ENCODE assay signal across 17 cellular contexts in genomic region chr1:48560577-48560976, GRCh38.
"Had no signal": no experiment of that assay in that cellular context is flagged by ENCODE, and none has a peak within 500 bp of the region (broad histone marks: within the 10 kb centered on the region; RNA-seq: fewer than 3 reads in every experiment).

No MANE protein-coding gene starts in this region.

- H3K4me3 ChIP-seq: esophagus muscularis mucosa, gastrocnemius medialis, mucosa of descending colon, psoas muscle, right lobe of liver, tibial artery, upper lobe of right lung, vagina had no signal

- ATAC-seq: effector memory CD8-positive, alpha-beta T cell; gastrocnemius medialis; left lobe of liver; mucosa of descending colon; naive thymus-derived CD8-positive, alpha-beta T cell; psoas muscle; right lobe of liver; stimulated activated memory B cell treated with anti-CD40 and anti-IgM and Interleukin-4, amounts not matched to agents 10 μg/mL and 1 μg/mL and 100 μg/mL, for 72 hours; upper lobe of right lung had no signal

- H3K36me3 ChIP-seq: esophagus muscularis mucosa, gastrocnemius medialis, neutrophil, right lobe of liver, tibial artery, upper lobe of right lung, vagina had no signal

- H3K4me1 ChIP-seq: esophagus muscularis mucosa, right lobe of liver, tibial artery, upper lobe of right lung, vagina had no signal

- H3K9me3 ChIP-seq: esophagus muscularis mucosa, gastrocnemius medialis, mucosa of descending colon, neutrophil, psoas muscle, right lobe of liver, tibial artery, upper lobe of right lung, vagina had no signal

- H3K27ac ChIP-seq: epithelial cell of prostate, esophagus muscularis mucosa, gastrocnemius medialis, neutrophil, psoas muscle, right lobe of liver, tibial artery, upper lobe of right lung, vagina had no signal

- DNase-seq: effector memory CD8-positive, alpha-beta T cell; gastrocnemius medialis; islet precursor cell; mucosa of descending colon; naive thymus-derived CD8-positive, alpha-beta T cell; psoas muscle; retina; right lobe of liver; stimulated activated CD4-positive, alpha-beta T cell treated with anti-CD3 and anti-CD28 coated beads, Interleukin-4, amount 100 ng/mL, for 24 hours; tibial artery; upper lobe of right lung had no signal

- H3K27me3 ChIP-seq: esophagus muscularis mucosa, gastrocnemius medialis, right lobe of liver, tibial artery, upper lobe of right lung, vagina had no signal
